ENCODE assay signal across 8 cellular contexts in the genomic region with DNA sequence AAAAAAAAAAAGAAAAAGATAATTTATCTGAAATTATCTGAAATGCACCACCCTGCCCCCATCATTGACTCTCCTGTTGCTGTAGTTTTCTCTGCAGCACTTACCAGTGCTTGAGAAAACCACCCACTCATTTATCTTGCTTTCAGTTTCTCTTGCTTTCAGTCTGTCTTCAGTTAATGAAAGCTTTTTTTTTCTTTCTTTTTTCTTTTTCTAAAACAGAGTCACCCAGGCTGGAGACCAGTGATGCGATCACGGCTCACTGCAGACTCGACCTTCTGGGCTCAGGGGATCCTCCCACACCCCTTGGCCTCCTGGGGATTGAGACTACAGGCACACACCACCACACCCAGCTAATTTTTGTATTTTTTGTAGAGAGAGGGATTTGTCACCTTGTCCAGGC. TPM values are rescaled to one million over a fixed set of nuclear protein-coding genes. Genes with fewer than 3 reads are reported as not detected.
A peak's percentile ranks its signal among the peaks of the same experiment; 100 is the strongest.
DNase-seq lines count a peak whose midpoint lies in the region; ATAC-seq, FAIRE-seq and TF ChIP-seq lines count a peak whose summit lies in the region.

No MANE protein-coding gene starts in this region.

- H3K4me1 Mint-ChIP-seq in activated T-cell treated with anti-CD3 and anti-CD28 coated beads, Interleukin-2, amount 50 U/mL, for 24 hours (ENCODE audit: low read depth): peaks cover 37% of the 10 kb centered on the region

- H3K36me3 ChIP-seq in right lobe of liver (no peaks in the 10 kb centered on the region), HepG2 (replicated peaks in 1 of 2; ENCODE audit: control insufficient read depth in 1 of 2, insufficient read depth in 2 of 2, low read length in 2 of 2) (no peaks in the 10 kb centered on the region), pancreas (no peaks in the 10 kb centered on the region)

- no peak for FAIRE-seq in HepG2 (lab: Jason Lieb, UNC)
- FAIRE-seq in pancreas (lab: Jason Lieb, UNC): no peak

- H3K27ac ChIP-seq in right lobe of liver (peak overlapping the region in 2 of 3 donors; percentile 4 to 6), HepG2 (ENCODE audit: extremely low read length, insufficient read depth, low read length) (no peak overlapping the region), pancreas (peak overlapping the region in 3 of 4 donors; percentile 11 to 48 (median 28))

- peak overlapping the region; percentile 64 for H3K4me3 Mint-ChIP-seq in activated T-cell treated with anti-CD3 and anti-CD28 coated beads, Interleukin-2, amount 50 U/mL, for 24 hours

- POLR2A ChIA-PET in HepG2 (lab: Yijun Ruan, JAX): no interaction called here

- peak overlapping the region; percentile 96 for H3K27ac Mint-ChIP-seq in activated T-cell treated with anti-CD3 and anti-CD28 coated beads, Interleukin-2, amount 50 U/mL, for 24 hours

- H3K4me3 ChIP-seq in right lobe of liver (no peak overlapping the region), HepG2 (replicated peaks in 1 of 3; ENCODE audit: insufficient read depth in 1 of 3, low read depth in 2 of 3, low read length in 3 of 3) (no peak overlapping the region), pancreas (no peak overlapping the region)

- no peaks in the 10 kb centered on the region for H3K9me3 Mint-ChIP-seq in activated T-cell treated with anti-CD3 and anti-CD28 coated beads, Interleukin-2, amount 50 U/mL, for 24 hours

- no peak for DNase-seq in right lobe of liver
- no peak for DNase-seq in HepG2 (ENCODE audit: low spot score)
- DNase-seq in activated T-cell treated with anti-CD3 and anti-CD28 coated beads, Interleukin-2, amount 50 U/mL, for 24 hours: peak; percentile 68
- no peak for DNase-seq in pancreas
- no peak for DNase-seq in SW 1271 (lab: John Stamatoyannopoulos, UW)
- DNase-seq in NCI-H146 treated with DMSO at 0.1 percent for 48 hours (lab: John Stamatoyannopoulos, UW; ENCODE audit: unreplicated experiment): no peak

- TF ChIP-seq RAD21 in HepG2 (CRISPR knock-in tag; IDR thresholded peaks at IDR 0.05): no peak

- in situ Hi-C loops in HepG2 (cut with HindIII; ENCODE audit: extremely low pct_ligation_motif_present, low pct_unique_long_range_greater_than_20kb): no loop called here

- TF ChIP-seq CTCF in right lobe of liver (IDR thresholded peaks at IDR 0.05) (no peak), HepG2 (CRISPR knock-in tag; IDR thresholded peaks at IDR 0.05) (no peak), pancreas (IDR thresholded peaks at IDR 0.05) (no peak)

- H3K27me3 ChIP-seq in right lobe of liver (no peaks in the 10 kb centered on the region), HepG2 (ENCODE audit: control insufficient read depth in 1 of 2, insufficient read depth in 2 of 2, low read length in 2 of 2) (no peaks in the 10 kb centered on the region), pancreas (no peaks in the 10 kb centered on the region)

- H3K4me1 ChIP-seq in right lobe of liver (peaks cover 0 to 5% (median 0%) of the 10 kb centered on the region in 4 donors), HepG2 (ENCODE audit: insufficient read depth, low read length) (peaks cover 17% of the 10 kb centered on the region), pancreas (peaks cover 0 to 7% (median 0%) of the 10 kb centered on the region in 3 donors)

- no peak overlapping the region for H3K9ac ChIP-seq in HepG2 (ENCODE audit: insufficient read depth, low read depth, low read length)

- H3K4me2 ChIP-seq in HepG2 (ENCODE audit: low read depth, low read length): no peak overlapping the region

- H3K27me3 Mint-ChIP-seq in activated T-cell treated with anti-CD3 and anti-CD28 coated beads, Interleukin-2, amount 50 U/mL, for 24 hours: no peaks in the 10 kb centered on the region

- TF ChIP-seq POLR2A in right lobe of liver (IDR thresholded peaks at IDR 0.05) (no peak), HepG2 (IDR thresholded peaks at IDR 0.05; ENCODE audit: insufficient read depth in 1 of 2, low read depth in 2 of 2, low read length in 2 of 2) (no peak)

- TF ChIP-seq EP300 in HepG2 (IDR thresholded peaks at IDR 0.05; ENCODE audit: low read depth in 2 of 2, low read length in 2 of 2) (no peak), HepG2 (CRISPR knock-in tag; IDR thresholded peaks at IDR 0.05; ENCODE audit: borderline replicate concordance) (no peak)

- H4K20me1 ChIP-seq in HepG2 (ENCODE audit: insufficient read depth, low read length): no peaks in the 10 kb centered on the region

- no TSS peak for BruUV-seq in HepG2 (replicated peaks; lab: Mats Ljungman, UMichigan)

- no peaks in the 10 kb centered on the region for H3K79me2 ChIP-seq in HepG2 (ENCODE audit: insufficient read depth, low read length)

- WGBS in right lobe of liver (ENCODE audit: insufficient coverage, low coverage, low lambda C conversion rate, missing lambda C conversion rate): 45% methylated on average over 3 of the region's 3 CpGs
- whole genome bisulfite sequencing in HepG2 (ENCODE audit: low lambda C conversion rate): 67% methylated on average over 3 of the region's 3 CpGs
- 34 to 38% methylated on average over 3 of the region's 3 CpGs for WGBS in pancreas, 2 donors

- H2AFZ ChIP-seq in HepG2 (ENCODE audit: low read length): no peak overlapping the region

- intact Hi-C loops in right lobe of liver (cut with DNase I) (no loop called here), HepG2 (cut with micrococcal nuclease; ENCODE audit: unreplicated experiment) (no loop called here), pancreas (cut with DNase I) (no loop called here)

- CTCF ChIA-PET in HepG2 (lab: Yijun Ruan, JAX; ENCODE audit: low intra/inter-chr PET ratio, low total read pairs): no interaction called here

- no peaks in the 10 kb centered on the region for H3K9me3 ChIP-seq in right lobe of liver
- H3K9me3 ChIP-seq in HepG2 (ENCODE audit: low read length): no peaks in the 10 kb centered on the region
- no peaks in the 10 kb centered on the region for H3K9me3 ChIP-seq in pancreas

- ATAC-seq in right lobe of liver (peak in 2 of 4 donors; percentile 13 to 17), HepG2 (no peak), HG03469 (IDR thresholded peaks at IDR 0.05; ENCODE audit: unreplicated experiment) (peak; percentile 54), pancreas (peak; percentile 18 to 31 (median 24)), HG03460 (IDR thresholded peaks at IDR 0.05; ENCODE audit: unreplicated experiment) (no peak)

- H3K36me3 Mint-ChIP-seq in activated T-cell treated with anti-CD3 and anti-CD28 coated beads, Interleukin-2, amount 50 U/mL, for 24 hours (ENCODE audit: low read depth): no peaks in the 10 kb centered on the region

RNA-seq across cellular contexts. Expression of a gene that starts 4.3 kb away (rescaled TPM):
- 10 to 100 TPM; 10.4 to 28.5 (median 21.5) TPM for total RNA-seq in right lobe of liver
- 0.94 and 1.3 TPM in 2 replicates for total RNA-seq in HepG2 (2016; rRNA removed; fragmentation: Illumina TruSeq; extraction: Trizol)
- total RNA-seq in HepG2 (2016; cell fraction: cytosol; rRNA removed; fragmentation: Illumina TruSeq; extraction: Trizol; ENCODE audit: low read depth): 0.26 and 0.30 TPM in 2 replicates
- 0.77 and 1.9 TPM in 2 replicates for total RNA-seq in HepG2 (2016; cell fraction: insoluble cytoplasmic fraction; rRNA removed; fragmentation: Illumina TruSeq; extraction: Trizol)
- total RNA-seq in HepG2 (2016; cell fraction: membrane; rRNA removed; fragmentation: Illumina TruSeq; extraction: Trizol): 0.52 and 0.71 TPM in 2 replicates
- total RNA-seq in HepG2 (2016; cell fraction: nucleus; rRNA removed; fragmentation: Illumina TruSeq; extraction: Trizol): 1.2 and 1.8 TPM in 2 replicates
- polyA plus RNA-seq in HepG2 (2011; rRNA removed): 5.1 and 6.7 TPM in 2 replicates
- 4.6 and 8.5 TPM in 2 replicates for polyA plus RNA-seq in HepG2 (2011; cell fraction: cytosol; rRNA removed)
- polyA plus RNA-seq in HepG2 (2011; cell fraction: nucleus; rRNA removed): 2.8 and 3.6 TPM in 2 replicates
- 0.67 and 1.0 TPM in 2 replicates for polyA plus RNA-seq in HepG2 (2012)
- 0.28 and 0.40 TPM in 2 replicates for polyA plus RNA-seq in HepG2 (2016; cell fraction: cytosol; fragmentation: Illumina TruSeq; extraction: Trizol; ENCODE audit: low read depth)
- polyA plus RNA-seq in HepG2 (2016; cell fraction: insoluble cytoplasmic fraction; fragmentation: Illumina TruSeq; extraction: Trizol; ENCODE audit: low read depth): 0.80 and 0.88 TPM in 2 replicates
- 0.98 and 1.1 TPM in 2 replicates for polyA plus RNA-seq in HepG2 (2016; cell fraction: membrane; fragmentation: Illumina TruSeq; extraction: Trizol; ENCODE audit: low read depth)
- 2.2 and 5.0 TPM in 2 replicates for polyA plus RNA-seq in HepG2 (2016; cell fraction: nucleus; fragmentation: Illumina TruSeq; extraction: Trizol; ENCODE audit: insufficient read depth, low read depth)
- 6.2 TPM in 1 of 2 replicates, not detected in the other for polyA minus RNA-seq in HepG2 (2011; rRNA and poly(A)+ RNA removed; ENCODE audit: low replicate concordance)
- polyA minus RNA-seq in HepG2 (2011; cell fraction: cytosol; rRNA and poly(A)+ RNA removed): 2.7 and 3.1 TPM in 2 replicates
- polyA minus RNA-seq in HepG2 (2011; cell fraction: nucleus; rRNA and poly(A)+ RNA removed): 0.37 and 0.90 TPM in 2 replicates
- total RNA-seq in pancreas: 10 to 100 TPM in 2 of 6 donors, 1 to 10 TPM in 4; 3.5 to 21.8 (median 7.0) TPM
- 10 to 100 TPM in 1 of 2 donors, 1 to 10 TPM in 1; 7.7 to 11.4 TPM for polyA plus RNA-seq in pancreas

RNA-seq across cellular contexts. Expression of a gene that starts 15.5 kb away (rescaled TPM):
- 1 to 10 TPM; 2.7 to 5.4 (median 4.6) TPM for total RNA-seq in right lobe of liver
- 12.7 and 14.2 TPM in 2 replicates for total RNA-seq in HepG2 (2016; rRNA removed; fragmentation: Illumina TruSeq; extraction: Trizol)
- total RNA-seq in HepG2 (2016; cell fraction: cytosol; rRNA removed; fragmentation: Illumina TruSeq; extraction: Trizol; ENCODE audit: low read depth): 3.0 and 3.1 TPM in 2 replicates
- 13.5 and 18.6 TPM in 2 replicates for total RNA-seq in HepG2 (2016; cell fraction: insoluble cytoplasmic fraction; rRNA removed; fragmentation: Illumina TruSeq; extraction: Trizol)
- total RNA-seq in HepG2 (2016; cell fraction: membrane; rRNA removed; fragmentation: Illumina TruSeq; extraction: Trizol): 9.4 and 10.1 TPM in 2 replicates
- 8.8 and 9.3 TPM in 2 replicates for total RNA-seq in HepG2 (2016; cell fraction: nucleus; rRNA removed; fragmentation: Illumina TruSeq; extraction: Trizol)
- 4.2 and 4.5 TPM in 2 replicates for polyA plus RNA-seq in HepG2 (2011; rRNA removed)
- polyA plus RNA-seq in HepG2 (2011; cell fraction: cytosol; rRNA removed): 2.2 and 4.3 TPM in 2 replicates
- polyA plus RNA-seq in HepG2 (2011; cell fraction: nucleus; rRNA removed): 2.8 and 3.3 TPM in 2 replicates
- polyA plus RNA-seq in HepG2 (2012): 6.0 and 6.4 TPM in 2 replicates
- 1.1 and 1.4 TPM in 2 replicates for polyA plus RNA-seq in HepG2 (2016; cell fraction: cytosol; fragmentation: Illumina TruSeq; extraction: Trizol; ENCODE audit: low read depth)
- polyA plus RNA-seq in HepG2 (2016; cell fraction: insoluble cytoplasmic fraction; fragmentation: Illumina TruSeq; extraction: Trizol; ENCODE audit: low read depth): 7.3 and 8.2 TPM in 2 replicates
- polyA plus RNA-seq in HepG2 (2016; cell fraction: membrane; fragmentation: Illumina TruSeq; extraction: Trizol; ENCODE audit: low read depth): 3.4 TPM in 2 replicates
- polyA plus RNA-seq in HepG2 (2016; cell fraction: nucleus; fragmentation: Illumina TruSeq; extraction: Trizol; ENCODE audit: insufficient read depth, low read depth): 6.6 and 8.4 TPM in 2 replicates
- polyA minus RNA-seq in HepG2 (2011; rRNA and poly(A)+ RNA removed; ENCODE audit: low replicate concordance): 4.3 and 4.4 TPM in 2 replicates
- 6.4 and 8.8 TPM in 2 replicates for polyA minus RNA-seq in HepG2 (2011; cell fraction: cytosol; rRNA and poly(A)+ RNA removed)
- polyA minus RNA-seq in HepG2 (2011; cell fraction: nucleus; rRNA and poly(A)+ RNA removed): 10.3 TPM in 2 replicates
- total RNA-seq in pancreas: 1 to 10 TPM; 4.4 to 8.5 (median 6.0) TPM
- 1 to 10 TPM; 4.6 to 6.4 TPM for polyA plus RNA-seq in pancreas

RNA-seq across cellular contexts. Expression of a gene that starts 22.7 kb away (rescaled TPM):
- total RNA-seq in right lobe of liver: 10 to 100 TPM; 21.9 to 33.5 (median 24.9) TPM
- 43.2 and 47.2 TPM in 2 replicates for total RNA-seq in HepG2 (2016; rRNA removed; fragmentation: Illumina TruSeq; extraction: Trizol)
- 22.1 and 24.0 TPM in 2 replicates for total RNA-seq in HepG2 (2016; cell fraction: cytosol; rRNA removed; fragmentation: Illumina TruSeq; extraction: Trizol; ENCODE audit: low read depth)
- 43.9 and 45.2 TPM in 2 replicates for total RNA-seq in HepG2 (2016; cell fraction: insoluble cytoplasmic fraction; rRNA removed; fragmentation: Illumina TruSeq; extraction: Trizol)
- total RNA-seq in HepG2 (2016; cell fraction: membrane; rRNA removed; fragmentation: Illumina TruSeq; extraction: Trizol): 43.6 and 46.0 TPM in 2 replicates
- total RNA-seq in HepG2 (2016; cell fraction: nucleus; rRNA removed; fragmentation: Illumina TruSeq; extraction: Trizol): 13.8 and 15.5 TPM in 2 replicates
- polyA plus RNA-seq in HepG2 (2011; rRNA removed): 14.5 TPM in 2 replicates
- polyA plus RNA-seq in HepG2 (2011; cell fraction: cytosol; rRNA removed): 18.3 and 25.5 TPM in 2 replicates
- polyA plus RNA-seq in HepG2 (2011; cell fraction: nucleus; rRNA removed): 37.4 and 37.6 TPM in 2 replicates
- polyA plus RNA-seq in HepG2 (2012): 24.5 and 41.2 TPM in 2 replicates
- polyA plus RNA-seq in HepG2 (2016; cell fraction: cytosol; fragmentation: Illumina TruSeq; extraction: Trizol; ENCODE audit: low read depth): 29.9 and 33.8 TPM in 2 replicates
- 75.7 and 79.7 TPM in 2 replicates for polyA plus RNA-seq in HepG2 (2016; cell fraction: insoluble cytoplasmic fraction; fragmentation: Illumina TruSeq; extraction: Trizol; ENCODE audit: low read depth)
- polyA plus RNA-seq in HepG2 (2016; cell fraction: membrane; fragmentation: Illumina TruSeq; extraction: Trizol; ENCODE audit: low read depth): 64.0 and 65.9 TPM in 2 replicates
- 40.0 and 46.3 TPM in 2 replicates for polyA plus RNA-seq in HepG2 (2016; cell fraction: nucleus; fragmentation: Illumina TruSeq; extraction: Trizol; ENCODE audit: insufficient read depth, low read depth)
- 15.4 and 55.8 TPM in 2 replicates for polyA minus RNA-seq in HepG2 (2011; rRNA and poly(A)+ RNA removed; ENCODE audit: low replicate concordance)
- 7.6 and 7.7 TPM in 2 replicates for polyA minus RNA-seq in HepG2 (2011; cell fraction: cytosol; rRNA and poly(A)+ RNA removed)
- 9.4 and 10.4 TPM in 2 replicates for polyA minus RNA-seq in HepG2 (2011; cell fraction: nucleus; rRNA and poly(A)+ RNA removed)
- 10 to 100 TPM; 25.0 to 38.9 (median 32.4) TPM for total RNA-seq in pancreas
- polyA plus RNA-seq in pancreas: 10 to 100 TPM; 52.0 to 63.4 TPM

RNA-seq across cellular contexts. Expression of a gene that starts 43.1 kb away (rescaled TPM):
- total RNA-seq in right lobe of liver: 1 to 10 TPM in 4 of 6 experiments, under 1 TPM in 2; 0.71 to 8.5 (median 1.0) TPM
- 0.55 and 1.1 TPM in 2 replicates for total RNA-seq in HepG2 (2016; rRNA removed; fragmentation: Illumina TruSeq; extraction: Trizol)
- 1.2 and 1.6 TPM in 2 replicates for total RNA-seq in HepG2 (2016; cell fraction: cytosol; rRNA removed; fragmentation: Illumina TruSeq; extraction: Trizol; ENCODE audit: low read depth)
- total RNA-seq in HepG2 (2016; cell fraction: insoluble cytoplasmic fraction; rRNA removed; fragmentation: Illumina TruSeq; extraction: Trizol): 0.58 and 0.74 TPM in 2 replicates
- 0.99 and 1.0 TPM in 2 replicates for total RNA-seq in HepG2 (2016; cell fraction: membrane; rRNA removed; fragmentation: Illumina TruSeq; extraction: Trizol)
- 0.43 TPM in 1 of 2 replicates, not detected in the other for total RNA-seq in HepG2 (2016; cell fraction: nucleus; rRNA removed; fragmentation: Illumina TruSeq; extraction: Trizol)
- 0.39 and 0.70 TPM in 2 replicates for polyA plus RNA-seq in HepG2 (2011; rRNA removed)
- polyA plus RNA-seq in HepG2 (2011; cell fraction: cytosol; rRNA removed): 0.28 and 0.50 TPM in 2 replicates
- 0.33 and 0.40 TPM in 2 replicates for polyA plus RNA-seq in HepG2 (2011; cell fraction: nucleus; rRNA removed)
- 0.40 and 0.45 TPM in 2 replicates for polyA plus RNA-seq in HepG2 (2012)
- polyA plus RNA-seq in HepG2 (2016; cell fraction: cytosol; fragmentation: Illumina TruSeq; extraction: Trizol; ENCODE audit: low read depth): 1.5 TPM in 2 replicates
- 1.2 TPM in 2 replicates for polyA plus RNA-seq in HepG2 (2016; cell fraction: insoluble cytoplasmic fraction; fragmentation: Illumina TruSeq; extraction: Trizol; ENCODE audit: low read depth)
- 1.2 and 1.4 TPM in 2 replicates for polyA plus RNA-seq in HepG2 (2016; cell fraction: membrane; fragmentation: Illumina TruSeq; extraction: Trizol; ENCODE audit: low read depth)
- polyA plus RNA-seq in HepG2 (2016; cell fraction: nucleus; fragmentation: Illumina TruSeq; extraction: Trizol; ENCODE audit: insufficient read depth, low read depth): 0.37 and 0.87 TPM in 2 replicates
- 1.6 TPM in 1 of 2 replicates, not detected in the other for polyA minus RNA-seq in HepG2 (2011; rRNA and poly(A)+ RNA removed; ENCODE audit: low replicate concordance)
- not detected in 2 replicates for polyA minus RNA-seq in HepG2 (2011; cell fraction: cytosol; rRNA and poly(A)+ RNA removed)
- not detected in 2 replicates for polyA minus RNA-seq in HepG2 (2011; cell fraction: nucleus; rRNA and poly(A)+ RNA removed)
- 1 to 10 TPM in 4 of 6 donors, under 1 TPM in 2; 0.43 to 5.2 (median 1.8) TPM for total RNA-seq in pancreas
- polyA plus RNA-seq in pancreas: 10 to 100 TPM; 11.3 to 38.8 TPM

RNA-seq across cellular contexts. Expression of a gene that starts 52.8 kb away (rescaled TPM):
- total RNA-seq in right lobe of liver (10 to 100 TPM; 25.0 to 45.5 (median 37.7) TPM), HepG2 (2016; rRNA removed; fragmentation: Illumina TruSeq; extraction: Trizol) (32.2 and 36.4 TPM in 2 replicates), pancreas (10 to 100 TPM; 32.1 to 54.8 (median 36.9) TPM)
- total RNA-seq in HepG2 (2016; cell fraction: cytosol; rRNA removed; fragmentation: Illumina TruSeq; extraction: Trizol; ENCODE audit: low read depth): 34.9 and 42.8 TPM in 2 replicates
- total RNA-seq in HepG2 (2016; cell fraction: insoluble cytoplasmic fraction; rRNA removed; fragmentation: Illumina TruSeq; extraction: Trizol): 29.2 and 39.1 TPM in 2 replicates
- 47.6 and 47.9 TPM in 2 replicates for total RNA-seq in HepG2 (2016; cell fraction: membrane; rRNA removed; fragmentation: Illumina TruSeq; extraction: Trizol)
- 18.6 and 23.5 TPM in 2 replicates for total RNA-seq in HepG2 (2016; cell fraction: nucleus; rRNA removed; fragmentation: Illumina TruSeq; extraction: Trizol)
- polyA plus RNA-seq in HepG2 (2011; rRNA removed) (55.4 and 62.3 TPM in 2 replicates), pancreas (10 to 100 TPM; 60.3 to 87.3 TPM)
- polyA plus RNA-seq in HepG2 (2011; cell fraction: cytosol; rRNA removed): 50.1 and 76.7 TPM in 2 replicates
- 54.8 and 72.2 TPM in 2 replicates for polyA plus RNA-seq in HepG2 (2011; cell fraction: nucleus; rRNA removed)
- polyA plus RNA-seq in HepG2 (2012): 23.3 and 36.3 TPM in 2 replicates
- 31.3 and 34.7 TPM in 2 replicates for polyA plus RNA-seq in HepG2 (2016; cell fraction: cytosol; fragmentation: Illumina TruSeq; extraction: Trizol; ENCODE audit: low read depth)
- polyA plus RNA-seq in HepG2 (2016; cell fraction: insoluble cytoplasmic fraction; fragmentation: Illumina TruSeq; extraction: Trizol; ENCODE audit: low read depth): 32.2 and 38.2 TPM in 2 replicates
- polyA plus RNA-seq in HepG2 (2016; cell fraction: membrane; fragmentation: Illumina TruSeq; extraction: Trizol; ENCODE audit: low read depth): 46.4 and 49.9 TPM in 2 replicates
- polyA plus RNA-seq in HepG2 (2016; cell fraction: nucleus; fragmentation: Illumina TruSeq; extraction: Trizol; ENCODE audit: insufficient read depth, low read depth): 50.2 and 54.3 TPM in 2 replicates
- 105 and 125 TPM in 2 replicates for polyA minus RNA-seq in HepG2 (2011; rRNA and poly(A)+ RNA removed; ENCODE audit: low replicate concordance)
- 32.7 and 34.2 TPM in 2 replicates for polyA minus RNA-seq in HepG2 (2011; cell fraction: cytosol; rRNA and poly(A)+ RNA removed)
- 9.3 and 10.2 TPM in 2 replicates for polyA minus RNA-seq in HepG2 (2011; cell fraction: nucleus; rRNA and poly(A)+ RNA removed)

Comparison
In these comparisons a context has a peak if more than half of its experiments do, and no peak if none do; other contexts are left out.
1. ATAC-seq: peak in HG03469 (single experiment) and pancreas (4 of 4); none in HepG2 (single experiment) and HG03460 (single experiment).